11 cellular contexts compared by ENCODE assay signal in the genomic region with DNA sequence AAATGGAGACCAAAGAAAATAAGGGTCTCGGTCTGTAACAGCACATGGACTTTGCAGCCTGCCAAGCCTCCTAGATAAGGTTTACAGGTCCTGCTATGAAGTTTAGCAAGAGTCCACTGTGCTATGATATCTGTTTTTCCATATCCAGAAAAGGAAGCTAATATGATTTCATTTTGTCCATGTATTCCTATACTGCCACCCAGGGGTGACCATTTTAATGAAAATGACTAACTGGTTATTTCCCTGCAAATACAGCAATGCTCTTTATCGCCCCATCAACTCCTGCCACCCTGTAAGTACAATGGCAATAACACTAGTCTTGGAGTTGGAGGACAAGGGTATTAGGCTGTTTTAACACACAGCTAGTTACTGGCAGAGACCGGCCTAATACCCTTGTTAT.
DNase-seq lines count a peak whose midpoint lies in the region; ATAC-seq and TF ChIP-seq lines count a peak whose summit lies in the region.
"Had no signal": no experiment of that assay in that cellular context is flagged by ENCODE, and none has a peak within 500 bp of the region (broad histone marks: within the 10 kb centered on the region; RNA-seq: fewer than 3 reads in every experiment).

No MANE protein-coding gene starts in this region.

- peak; percentile 40 for DNase-seq in Ammon's horn (ENCODE audit: low spot score)
- peak; percentile 25 for DNase-seq in HFFc6
- DNase-seq in Panc1 (ENCODE audit: low read depth, low spot score), result no peak
- DNase-seq in foreskin fibroblast, result peak; percentile 1 to 19
- DNase-seq in substantia nigra (lab: John Stamatoyannopoulos, UW), result no peak
- no peak for DNase-seq in NCI-H2107 (lab: John Stamatoyannopoulos, UW)
- DNase-seq in esophagus muscularis mucosa (ENCODE audit: extremely low spot score), result no peak
- DNase-seq in activated naive CD8-positive, alpha-beta T cell treated with anti-CD3 and anti-CD28 coated beads for 36 hours, result no peak
- DNase-seq: activated naive CD8-positive, alpha-beta T cell treated with anti-CD3 and anti-CD28 coated beads, Interleukin-2, amount 50 U/mL, for 24 hours; MG63; stimulated activated naive CD8-positive, alpha-beta T cell treated with anti-CD3 and anti-CD28 coated beads, Interleukin-15, amount 100 ng/mL, for 72 hours had no signal

- CTCF ChIA-PET in Panc1 (lab: Charles Lee), result interaction anchor here (0.6 kb wide), 1 partner anchor 219 kb away, joined by 3 read pairs; no protein-coding TSS in a partner anchor

- H3K36me3 ChIP-seq in Panc1 (ENCODE audit: control insufficient read depth, insufficient read depth, low read length) (no peaks in the 10 kb centered on the region; the same call in 1 of the 2 replicates), esophagus muscularis mucosa (no peaks in the 10 kb centered on the region)
- H3K36me3 ChIP-seq: MG63 had no signal

- no peak for TF ChIP-seq POLR2A in esophagus muscularis mucosa (IDR thresholded peaks at IDR 0.05; ENCODE audit: low read depth)

- TF ChIP-seq CTCF in HFFc6 (IDR thresholded peaks at IDR 0.05) (peak; percentile 50; the same call in 1 of the 2 replicates), Panc1 (IDR thresholded peaks at IDR 0.05) (peak; percentile 59), foreskin fibroblast (IDR thresholded peaks at IDR 0.05; ENCODE audit: low read depth, low read length) (peak; percentile 15), esophagus muscularis mucosa (IDR thresholded peaks at IDR 0.05) (no peak)

- peak; percentile 53; the same call in 1 of the 2 replicates for ATAC-seq in Panc1
- ATAC-seq: activated naive CD8-positive, alpha-beta T cell treated with anti-CD3 and anti-CD28 coated beads, Interleukin-2, amount 50 U/mL, for 24 hours; stimulated activated naive CD8-positive, alpha-beta T cell treated with anti-CD3 and anti-CD28 coated beads, Interleukin-15, amount 100 ng/mL, for 72 hours had no signal

- H3K27ac Mint-ChIP-seq in HFFc6, result no peak overlapping the region
- H3K27ac Mint-ChIP-seq in activated naive CD8-positive, alpha-beta T cell treated with anti-CD3 and anti-CD28 coated beads for 36 hours, result no peak overlapping the region
- H3K27ac Mint-ChIP-seq: activated naive CD8-positive, alpha-beta T cell treated with anti-CD3 and anti-CD28 coated beads, Interleukin-2, amount 50 U/mL, for 24 hours; stimulated activated naive CD8-positive, alpha-beta T cell treated with anti-CD3 and anti-CD28 coated beads, Interleukin-15, amount 100 ng/mL, for 72 hours had no signal

- no peaks in the 10 kb centered on the region for H3K36me3 Mint-ChIP-seq in HFFc6 (ENCODE audit: low read depth)
- no peaks in the 10 kb centered on the region for H3K36me3 Mint-ChIP-seq in activated naive CD8-positive, alpha-beta T cell treated with anti-CD3 and anti-CD28 coated beads for 36 hours

- H3K4me1 ChIP-seq in Panc1 (ENCODE audit: control insufficient read depth, insufficient read depth, low read length) (no peaks in the 10 kb centered on the region), esophagus muscularis mucosa (no peaks in the 10 kb centered on the region)

- H3K4me3 ChIP-seq in Panc1 (ENCODE audit: low read depth in 2 of 2, low read length in 2 of 2), result no peak overlapping the region
- H3K4me3 ChIP-seq in foreskin fibroblast (ENCODE audit: low read depth in 1 of 2, low read length in 2 of 2), result no peak overlapping the region
- no peak overlapping the region for H3K4me3 ChIP-seq in esophagus muscularis mucosa
- H3K4me3 ChIP-seq: MG63 had no signal

- H3K27ac ChIP-seq in Panc1 (ENCODE audit: low read length) (no peak overlapping the region), substantia nigra (ENCODE audit: low read depth, low read length, poor library complexity, severe bottlenecking) (no peak overlapping the region), esophagus muscularis mucosa (replicated peaks in 1 of 4) (no peak overlapping the region)

- peaks cover 4% of the 10 kb centered on the region; the same call in 1 of the 2 replicates for H3K9me3 Mint-ChIP-seq in HFFc6
- H3K9me3 Mint-ChIP-seq in activated naive CD8-positive, alpha-beta T cell treated with anti-CD3 and anti-CD28 coated beads for 36 hours, result no peaks in the 10 kb centered on the region
- H3K9me3 Mint-ChIP-seq: activated naive CD8-positive, alpha-beta T cell treated with anti-CD3 and anti-CD28 coated beads, Interleukin-2, amount 50 U/mL, for 24 hours; stimulated activated naive CD8-positive, alpha-beta T cell treated with anti-CD3 and anti-CD28 coated beads, Interleukin-15, amount 100 ng/mL, for 72 hours had no signal

- H3K27me3 ChIP-seq in Panc1 (ENCODE audit: control insufficient read depth, insufficient read depth, low read length), result peaks cover 22% of the 10 kb centered on the region
- H3K27me3 ChIP-seq in esophagus muscularis mucosa, result peaks cover 0 to 4% (median 0%) of the 10 kb centered on the region in 4 donors

- H3K9me3 ChIP-seq in Panc1 (ENCODE audit: control insufficient read depth, insufficient read depth, low read depth, low read length), result no peaks in the 10 kb centered on the region
- no peaks in the 10 kb centered on the region for H3K9me3 ChIP-seq in esophagus muscularis mucosa
- H3K9me3 ChIP-seq: MG63 had no signal

- no peak for TF ChIP-seq EP300 in esophagus muscularis mucosa (IDR thresholded peaks at IDR 0.05)

- 73% methylated on average over 3 of the region's 3 CpGs for WGBS in esophagus muscularis mucosa

- no TSS peak for BruUV-seq in Panc1 (replicated peaks; lab: Mats Ljungman, UMichigan)

- H3K27me3 Mint-ChIP-seq in HFFc6 (ENCODE audit: insufficient read depth), result peaks cover 1% of the 10 kb centered on the region; the same call in 1 of the 2 replicates
- peaks cover 7% of the 10 kb centered on the region for H3K27me3 Mint-ChIP-seq in activated naive CD8-positive, alpha-beta T cell treated with anti-CD3 and anti-CD28 coated beads for 36 hours
- H3K27me3 Mint-ChIP-seq: stimulated activated naive CD8-positive, alpha-beta T cell treated with anti-CD3 and anti-CD28 coated beads, Interleukin-15, amount 100 ng/mL, for 72 hours had no signal

- no peak overlapping the region for H3K4me3 Mint-ChIP-seq in HFFc6
- H3K4me3 Mint-ChIP-seq in activated naive CD8-positive, alpha-beta T cell treated with anti-CD3 and anti-CD28 coated beads for 36 hours, result no peak overlapping the region
- H3K4me3 Mint-ChIP-seq: activated naive CD8-positive, alpha-beta T cell treated with anti-CD3 and anti-CD28 coated beads, Interleukin-2, amount 50 U/mL, for 24 hours; stimulated activated naive CD8-positive, alpha-beta T cell treated with anti-CD3 and anti-CD28 coated beads, Interleukin-15, amount 100 ng/mL, for 72 hours had no signal

- no peaks in the 10 kb centered on the region for H3K4me1 Mint-ChIP-seq in HFFc6 (ENCODE audit: low read depth)
- peaks cover 2% of the 10 kb centered on the region for H3K4me1 Mint-ChIP-seq in activated naive CD8-positive, alpha-beta T cell treated with anti-CD3 and anti-CD28 coated beads for 36 hours
- H3K4me1 Mint-ChIP-seq: stimulated activated naive CD8-positive, alpha-beta T cell treated with anti-CD3 and anti-CD28 coated beads, Interleukin-15, amount 100 ng/mL, for 72 hours had no signal

- POLR2A ChIA-PET in Panc1 (lab: Charles Lee), result no interaction called here

- in situ Hi-C loops in Panc1 (cut with HindIII; ENCODE audit: low pct_unique_long_range_greater_than_20kb, low sequenced_read_pairs), result no loop called here

- intact Hi-C loops in Panc1 (cut with micrococcal nuclease; ENCODE audit: unreplicated experiment) (no loop called here), esophagus muscularis mucosa (cut with DNase I) (no loop called here)

Comparison
In these comparisons a context has a peak if more than half of its experiments do, and no peak if none do; other contexts are left out.
1. DNase-seq: peak in Ammon's horn (single experiment), HFFc6 (single experiment) and foreskin fibroblast (2 of 2); none in Panc1 (single experiment), substantia nigra (0 of 49), NCI-H2107 (single experiment), esophagus muscularis mucosa (single experiment) and activated naive CD8-positive, alpha-beta T cell treated with anti-CD3 and anti-CD28 coated beads for 36 hours (single experiment).
2. CTCF ChIP-seq: peak in HFFc6 (single experiment), Panc1 (single experiment) and foreskin fibroblast (single experiment); none in esophagus muscularis mucosa (0 of 3).